Comparison of ENCODE assay signal across 1 cellular context in genomic region chr20:51910202-51911050, GRCh38.
TF ChIP-seq lines count a peak whose summit lies in the region.

No MANE protein-coding gene starts in this region.

TF ChIP-seq in H1, 55 proteins besides CTCF, POLR2A, EP300 and RAD21 (continued from another document):
- TF ChIP-seq EZH2 (IDR thresholded peaks at IDR 0.05; ENCODE audit: low read depth, low read length, severe bottlenecking) (no peak), CBX5 (IDR thresholded peaks at IDR 0.05; ENCODE audit: low read depth, low read length) (no peak), KDM4A (IDR thresholded peaks at IDR 0.05; ENCODE audit: low read depth, low read length, severe bottlenecking) (no peak), HDAC6 (IDR thresholded peaks at IDR 0.05; ENCODE audit: low read depth, low read length) (no peak), BRCA1 (IDR thresholded peaks at IDR 0.05; ENCODE audit: low read depth, low read length) (no peak), KDM1A (IDR thresholded peaks at IDR 0.05; ENCODE audit: borderline replicate concordance, low read length) (no peak), NRF1 (IDR thresholded peaks at IDR 0.05; ENCODE audit: low read depth, low read length) (no peak), CEBPB (IDR thresholded peaks at IDR 0.05; ENCODE audit: low read depth, low read length) (no peak), RNF2 (IDR thresholded peaks at IDR 0.05; ENCODE audit: borderline replicate concordance, low read depth, low read length, missing control alignments, poor library complexity, severe bottlenecking) (no peak)
